ENCODE assay signal across 10 cellular contexts in the genomic region with DNA sequence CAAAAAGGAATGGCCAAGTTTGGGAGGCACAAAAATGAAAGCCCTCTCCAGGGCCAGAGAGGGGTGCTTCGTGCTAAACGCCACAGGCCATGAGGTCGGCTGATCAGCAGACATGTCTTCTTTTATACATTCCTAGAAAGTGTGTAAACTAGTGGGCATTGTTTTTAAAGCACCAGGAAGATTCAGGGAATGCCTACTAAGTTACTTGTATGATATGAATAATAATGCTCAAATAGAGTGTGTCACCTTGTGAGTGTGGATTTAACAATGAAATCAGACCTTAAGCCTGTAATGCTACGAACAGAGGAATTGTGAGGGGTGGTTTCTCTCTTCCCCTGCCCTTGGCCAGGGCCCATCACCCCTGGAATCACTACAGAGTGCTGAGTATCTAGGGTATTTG.
DNase-seq lines count a peak whose midpoint lies in the region; ATAC-seq and TF ChIP-seq lines count a peak whose summit lies in the region.
"Had no signal": no experiment of that assay in that cellular context is flagged by ENCODE, and none has a peak within 500 bp of the region (broad histone marks: within the 10 kb centered on the region; RNA-seq: fewer than 3 reads in every experiment).

No MANE protein-coding gene starts in this region.

- no peaks in the 10 kb centered on the region for H3K9me3 ChIP-seq in esophagus squamous epithelium
- H3K9me3 ChIP-seq in skeletal muscle tissue (ENCODE audit: control insufficient read depth in 3 of 3, low read length in 3 of 3): no peaks in the 10 kb centered on the region

- TF ChIP-seq POLR2A in esophagus squamous epithelium (IDR thresholded peaks at IDR 0.05): no peak

- H3K9me3 Mint-ChIP-seq in T-cell: no peaks in the 10 kb centered on the region

- CTCF ChIA-PET in T-cell (lab: Charles Lee): interaction anchor here (0.9 to 1.4 kb wide), 5 partner anchors 10 to 30 kb away, joined by 3 to 12 read pairs (median 4); no protein-coding TSS in a partner anchor

- peak overlapping the region in 1 of 3 donors; percentile 65 for H3K4me3 Mint-ChIP-seq in T-cell

- H3K27ac ChIP-seq in esophagus squamous epithelium (peak overlapping the region; percentile 79 to 88 (median 84)), skeletal muscle tissue (ENCODE audit: low read depth, low read length) (peak overlapping the region; percentile 56)
- H3K27ac ChIP-seq: SK-N-MC had no signal

- peak; percentile 48 for DNase-seq in activated CD8-positive, alpha-beta memory T cell treated with anti-CD3 and anti-CD28 coated beads for 24 hours
- no peak for DNase-seq in activated CD8-positive, alpha-beta memory T cell treated with anti-CD3 and anti-CD28 coated beads, Interleukin-2, amount 50 U/mL, for 4 hours
- DNase-seq in T-cell (no peak), esophagus squamous epithelium (lab: John Stamatoyannopoulos, UW) (no peak), HT-29 (ENCODE audit: low spot score) (no peak), NCI-H2227 treated with DMSO at 0.1 percent for 48 hours (lab: John Stamatoyannopoulos, UW) (no peak), SK-N-DZ (ENCODE audit: low spot score) (no peak)
- DNase-seq: NK-92 treated with Interleukin-12 subunit alpha and Interleukin-12 subunit beta, amount 100 ng/mL, for 24 hours had no signal

- intact Hi-C loops in esophagus squamous epithelium (cut with DNase I): loop anchor here (10.0 kb wide), 1 partner anchor 121 kb away; no protein-coding TSS in a partner anchor

- POLR2A ChIA-PET in T-cell (lab: Charles Lee): interaction anchor here (0.6 to 1.7 kb wide), 2 partner anchors 11 to 124 kb away, joined by 6 to 7 read pairs; no protein-coding TSS in a partner anchor

- TF ChIP-seq CTCF in esophagus squamous epithelium (IDR thresholded peaks at IDR 0.05): no peak

- H3K4me1 ChIP-seq in esophagus squamous epithelium (peaks cover 23 to 72% (median 40%) of the 10 kb centered on the region in 3 donors), skeletal muscle tissue (ENCODE audit: control insufficient read depth in 3 of 3, insufficient read depth in 3 of 3, low read length in 3 of 3) (peaks cover 7 to 12% (median 9%) of the 10 kb centered on the region in 3 donors)

- H3K4me3 ChIP-seq in esophagus squamous epithelium (no peak overlapping the region), skeletal muscle tissue (ENCODE audit: low read length in 3 of 3) (no peak overlapping the region)
- H3K4me3 ChIP-seq: SK-N-MC had no signal

- peaks cover 72 to 94% (median 85%) of the 10 kb centered on the region in 3 donors for H3K4me1 Mint-ChIP-seq in T-cell

- H3K27ac Mint-ChIP-seq in T-cell: peak overlapping the region; percentile 93 to 97

- H3K9ac ChIP-seq in skeletal muscle tissue (ENCODE audit: low read depth in 1 of 3, low read length in 3 of 3): no peak overlapping the region

- no peak for ATAC-seq in T-cell (replicated peaks in 1 of 4)

- no peaks in the 10 kb centered on the region for H3K36me3 ChIP-seq in esophagus squamous epithelium
- H3K36me3 ChIP-seq in skeletal muscle tissue (ENCODE audit: control insufficient read depth in 3 of 3, insufficient read depth in 3 of 3, low read length in 3 of 3): no peaks in the 10 kb centered on the region

- H3K27me3 Mint-ChIP-seq in T-cell: no peaks in the 10 kb centered on the region

- 59 to 76% methylated on average over 4 of the region's 4 CpGs for WGBS in esophagus squamous epithelium, 2 donors

- H3K27me3 ChIP-seq in esophagus squamous epithelium (no peaks in the 10 kb centered on the region), skeletal muscle tissue (ENCODE audit: control insufficient read depth in 3 of 3, insufficient read depth in 3 of 3, low read length in 3 of 3) (no peaks in the 10 kb centered on the region)

- H3K36me3 Mint-ChIP-seq in T-cell: no peaks in the 10 kb centered on the region
